In genomic region chr9:74645007-74645639, GRCh38 we compare ENCODE assay signal across 9 cellular contexts.
DNase-seq lines count a peak whose midpoint lies in the region; ATAC-seq lines count a peak whose summit lies in the region.
"Had no signal": no experiment of that assay in that cellular context is flagged by ENCODE, and none has a peak within 500 bp of the region (broad histone marks: within the 10 kb centered on the region; RNA-seq: fewer than 3 reads in every experiment).

No MANE protein-coding gene starts in this region.

- H3K9me3 Mint-ChIP-seq in activated CD4-positive, alpha-beta T cell treated with anti-CD3 and anti-CD28 coated beads, Interleukin-2, amount 10 ng/mL, durations not matched to agents 7 days and 5 days, result no peaks in the 10 kb centered on the region
- H3K9me3 Mint-ChIP-seq: activated naive CD4-positive, alpha-beta T cell treated with anti-CD3 and anti-CD28 coated beads, Interleukin-2, amount 50 U/mL, for 72 hours had no signal

- H3K4me3 Mint-ChIP-seq in activated CD4-positive, alpha-beta T cell treated with anti-CD3 and anti-CD28 coated beads, Interleukin-2, amount 10 ng/mL, durations not matched to agents 7 days and 5 days, result no peak overlapping the region

- POLR2A ChIA-PET in activated CD4-positive, alpha-beta T cell treated with anti-CD3 and anti-CD28 coated beads, Interleukin-2, amount 10 ng/mL, durations not matched to agents 7 days and 5 days (lab: Charles Lee), result no interaction called here

- H3K27me3 Mint-ChIP-seq in activated CD4-positive, alpha-beta T cell treated with anti-CD3 and anti-CD28 coated beads, Interleukin-2, amount 10 ng/mL, durations not matched to agents 7 days and 5 days, result no peaks in the 10 kb centered on the region

- H3K36me3 Mint-ChIP-seq in activated CD4-positive, alpha-beta T cell treated with anti-CD3 and anti-CD28 coated beads, Interleukin-2, amount 10 ng/mL, durations not matched to agents 7 days and 5 days (ENCODE audit: low read depth), result no peaks in the 10 kb centered on the region
- H3K36me3 Mint-ChIP-seq: activated naive CD4-positive, alpha-beta T cell treated with anti-CD3 and anti-CD28 coated beads, Interleukin-2, amount 50 U/mL, for 72 hours had no signal

- CTCF ChIA-PET in activated CD4-positive, alpha-beta T cell treated with anti-CD3 and anti-CD28 coated beads, Interleukin-2, amount 10 ng/mL, durations not matched to agents 7 days and 5 days (lab: Charles Lee), result no interaction called here

- DNase-seq in activated CD4-positive, alpha-beta T cell treated with anti-CD3 and anti-CD28 coated beads, Interleukin-2, amount 10 ng/mL, durations not matched to agents 7 days and 5 days, result peak; percentile 6
- no peak for DNase-seq in activated CD4-positive, alpha-beta T cell treated with anti-CD3 and anti-CD28 coated beads for 48 hours
- DNase-seq in HS-5 (ENCODE audit: low read depth), result peak; percentile 9
- DNase-seq in astrocyte of the hippocampus (ENCODE audit: low read depth, low spot score), result peak; percentile 44
- peak; percentile 34 for DNase-seq in myocyte (ENCODE audit: low read depth)
- DNase-seq in NCI-H446 treated with DMSO at 0.1 percent for 48 hours (lab: John Stamatoyannopoulos, UW), result no peak
- no peak for DNase-seq in dedifferentiated amniotic fluid mesenchymal stem cell (ENCODE audit: extremely low spot score)

- no peak overlapping the region for H3K27ac Mint-ChIP-seq in activated CD4-positive, alpha-beta T cell treated with anti-CD3 and anti-CD28 coated beads, Interleukin-2, amount 10 ng/mL, durations not matched to agents 7 days and 5 days
- H3K27ac Mint-ChIP-seq: activated naive CD4-positive, alpha-beta T cell treated with anti-CD3 and anti-CD28 coated beads, Interleukin-2, amount 50 U/mL, for 72 hours had no signal

- no peak for ATAC-seq in HG03108 (IDR thresholded peaks at IDR 0.05; ENCODE audit: unreplicated experiment)

- H3K4me1 Mint-ChIP-seq in activated CD4-positive, alpha-beta T cell treated with anti-CD3 and anti-CD28 coated beads, Interleukin-2, amount 10 ng/mL, durations not matched to agents 7 days and 5 days, result no peaks in the 10 kb centered on the region

Comparison
In these comparisons a context has a peak if more than half of its experiments do, and no peak if none do; other contexts are left out.
1. DNase-seq: peak in activated CD4-positive, alpha-beta T cell treated with anti-CD3 and anti-CD28 coated beads, Interleukin-2, amount 10 ng/mL, durations not matched to agents 7 days and 5 days (single experiment), HS-5 (single experiment), astrocyte of the hippocampus (single experiment) and myocyte (single experiment); none in activated CD4-positive, alpha-beta T cell treated with anti-CD3 and anti-CD28 coated beads for 48 hours (single experiment), NCI-H446 treated with DMSO at 0.1 percent for 48 hours (single experiment) and dedifferentiated amniotic fluid mesenchymal stem cell (single experiment).